Comparison of ENCODE assay signal across 8 cellular contexts in genomic region chrX:132023117-132023895, GRCh38. TPM values are rescaled to one million over a fixed set of nuclear protein-coding genes. Genes with fewer than 3 reads are reported as not detected.
DNase-seq lines count a peak whose midpoint lies in the region; ATAC-seq, FAIRE-seq and TF ChIP-seq lines count a peak whose summit lies in the region.

TSS of gene STK26 (plus strand) at chrX:132023302. CDS start at chrX:132023618, 316 bp downstream.

- H3K9me3 ChIP-seq in kidney (ENCODE audit: control insufficient read depth in 1 of 2, low read length in 2 of 2) = no peaks in the 10 kb centered on the region

- no peak within 1 kb of the TSS for H3K9ac ChIP-seq in kidney (ENCODE audit: low read length in 2 of 2)

- FAIRE-seq in bronchial epithelial cell (lab: Jason Lieb, UNC) (no peak), kidney (lab: Jason Lieb, UNC) (no peak)

- H3K36me3 ChIP-seq in bronchial epithelial cell (ENCODE audit: control insufficient read depth, insufficient read depth, low read length) (no peaks in the 10 kb centered on the region), kidney (ENCODE audit: control insufficient read depth in 1 of 2, insufficient read depth in 2 of 2, low read length in 2 of 2) (no peaks in the 10 kb centered on the region)

- intact Hi-C loops in kidney (cut with DNase I) = no loop called here

- H3K27ac ChIP-seq in VCaP (peak within 1 kb of the TSS; percentile 72), kidney (ENCODE audit: low read depth in 2 of 2, low read length in 2 of 2) (no peak within 1 kb of the TSS)

- TF ChIP-seq CTCF in VCaP (conservative IDR thresholded peaks at IDR 0.05) (no peak), bronchial epithelial cell (IDR thresholded peaks at IDR 0.05; ENCODE audit: insufficient read depth, low read length, severe bottlenecking) (no peak), kidney (IDR thresholded peaks at IDR 0.05; ENCODE audit: borderline replicate concordance, extremely low read depth, insufficient read depth) (no peak)

- no peaks in the 10 kb centered on the region for H3K4me1 ChIP-seq in kidney (ENCODE audit: control insufficient read depth in 1 of 2, insufficient read depth in 1 of 2, low read depth in 1 of 2, low read length in 2 of 2)

- ATAC-seq in HG02885 (IDR thresholded peaks at IDR 0.05; ENCODE audit: poor library complexity, unreplicated experiment) = peak; percentile 77

- no peaks in the 10 kb centered on the region for H3K27me3 ChIP-seq in bronchial epithelial cell (ENCODE audit: control insufficient read depth, insufficient read depth, low read length)

- H3K4me3 ChIP-seq in bronchial epithelial cell (ENCODE audit: low read depth, low read length) (peak within 1 kb of the TSS; percentile 69), kidney (ENCODE audit: low read length in 2 of 2) (peak within 1 kb of the TSS; percentile 50 to 63)

- DNase-seq in SIG-M5 treated with dmso at 0.1 percent for 504 hours (lab: John Stamatoyannopoulos, UW; ENCODE audit: unreplicated experiment) (peak; percentile 66), SIG-M5 (lab: John Stamatoyannopoulos, UW) (no peak), NCI-H2107 treated with DMSO at 0.1 percent for 48 hours (lab: John Stamatoyannopoulos, UW; ENCODE audit: unreplicated experiment) (peak; percentile 54), bronchial epithelial cell (ENCODE audit: low read depth) (peak; percentile 60), kidney (peak; percentile 86)
- peak; percentile 32 to 62 (median 52) for DNase-seq in stimulated activated CD4-positive, alpha-beta T cell treated with anti-CD3 and anti-CD28 coated beads, Interleukin-1b, Interleukin-23, amount 100 ng/mL, for 24 hours (ENCODE audit: low read depth in 4 of 4, low spot score in 1 of 4)

RNA-seq across cellular contexts. Expression of gene STK26, which starts in this region (rescaled TPM):
- total RNA-seq in bronchial epithelial cell (47.9 and 49.9 TPM in 2 replicates), kidney (4.3 TPM)
- polyA plus RNA-seq in kidney (ENCODE audit: insufficient read depth, low read depth, low replicate concordance) = 2.4 TPM
